In the genomic region with DNA sequence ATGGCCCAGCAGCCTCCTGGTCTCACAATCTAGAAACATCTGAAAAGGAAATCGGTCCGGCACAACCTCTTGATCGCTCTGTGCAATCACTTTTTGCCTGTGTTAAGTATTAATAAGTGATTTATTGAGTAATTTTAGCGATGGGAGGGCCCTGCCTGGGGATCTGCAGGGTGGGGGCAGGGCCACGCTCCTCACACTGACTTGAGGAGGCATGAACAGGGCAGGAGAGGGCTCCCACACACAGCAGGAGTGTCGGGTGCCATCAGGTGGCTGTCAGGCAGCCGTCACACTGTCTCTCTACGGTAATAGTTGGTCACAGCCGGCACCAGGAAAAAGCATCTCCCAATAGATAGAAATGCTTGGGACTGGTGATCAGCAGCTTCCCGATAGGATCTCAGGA, we compare ENCODE assay signal across 33 cellular contexts.
"Had no signal": no experiment of that assay in that cellular context is flagged by ENCODE, and none has a peak within 500 bp of the region (broad histone marks: within the 10 kb centered on the region; RNA-seq: fewer than 3 reads in every experiment).

No MANE protein-coding gene starts in this region.

- H3K4me3 Mint-ChIP-seq: activated B cell treated with CpG ODN at 0.5 μM for 24 hours; activated CD4-positive, alpha-beta memory T cell treated with anti-CD3 and anti-CD28 coated beads for 36 hours; activated naive CD8-positive, alpha-beta T cell treated with anti-CD3 and anti-CD28 coated beads for 36 hours; activated T-cell treated with anti-CD3 and anti-CD28 coated beads, Interleukin-2, amount 50 U/mL, for 72 hours; activated T-helper 17 cell treated with anti-CD3 and anti-CD28 coated beads, Interleukin-2, amount 50 U/mL, for 72 hours; T-cell had no signal

- ATAC-seq: activated T-cell treated with anti-CD3 and anti-CD28 coated beads, Interleukin-2, amount 50 U/mL, for 72 hours; activated T-helper 17 cell treated with anti-CD3 and anti-CD28 coated beads, Interleukin-2, amount 50 U/mL, for 72 hours; PC-3; SK-N-SH treated with all-trans-retinoic acid at 6 μM for 48 hours; T-cell had no signal

- H3K9me3 Mint-ChIP-seq: activated B cell treated with CpG ODN at 0.5 μM for 24 hours; activated CD4-positive, alpha-beta memory T cell treated with anti-CD3 and anti-CD28 coated beads for 36 hours; activated naive CD8-positive, alpha-beta T cell treated with anti-CD3 and anti-CD28 coated beads for 36 hours; activated T-cell treated with anti-CD3 and anti-CD28 coated beads, Interleukin-2, amount 50 U/mL, for 72 hours; activated T-helper 17 cell treated with anti-CD3 and anti-CD28 coated beads, Interleukin-2, amount 50 U/mL, for 72 hours; T-cell had no signal

- H3K36me3 ChIP-seq: brain microvascular endothelial cell, Peyer's patch had no signal

- H3K27ac ChIP-seq: brain microvascular endothelial cell, Peyer's patch, VCaP had no signal

- H3K4me1 Mint-ChIP-seq: activated naive CD8-positive, alpha-beta T cell treated with anti-CD3 and anti-CD28 coated beads for 36 hours; activated T-helper 17 cell treated with anti-CD3 and anti-CD28 coated beads, Interleukin-2, amount 50 U/mL, for 72 hours; T-cell had no signal

- H3K27me3 ChIP-seq: brain microvascular endothelial cell, Peyer's patch had no signal

- H3K27ac Mint-ChIP-seq: activated B cell treated with CpG ODN at 0.5 μM for 24 hours; activated CD4-positive, alpha-beta memory T cell treated with anti-CD3 and anti-CD28 coated beads for 36 hours; activated naive CD8-positive, alpha-beta T cell treated with anti-CD3 and anti-CD28 coated beads for 36 hours; activated T-cell treated with anti-CD3 and anti-CD28 coated beads, Interleukin-2, amount 50 U/mL, for 72 hours; activated T-helper 17 cell treated with anti-CD3 and anti-CD28 coated beads, Interleukin-2, amount 50 U/mL, for 72 hours; T-cell had no signal

- H3K36me3 Mint-ChIP-seq: activated CD4-positive, alpha-beta memory T cell treated with anti-CD3 and anti-CD28 coated beads for 36 hours; activated naive CD8-positive, alpha-beta T cell treated with anti-CD3 and anti-CD28 coated beads for 36 hours; T-cell had no signal

- H3K4me1 ChIP-seq: Peyer's patch had no signal

- DNase-seq: activated B cell treated with CpG ODN at 0.5 μM for 24 hours; activated CD4-positive, alpha-beta memory T cell treated with anti-CD3 and anti-CD28 coated beads for 36 hours; activated CD4-positive, alpha-beta T cell treated with anti-CD3 and anti-CD28 coated beads for 4 hours; activated CD4-positive, alpha-beta T cell treated with anti-CD3 and anti-CD28 coated beads, Interleukin-2, amount 50 U/mL, for 1 hour; activated CD4-positive, CD25-positive, alpha-beta regulatory T cell treated with anti-CD3 and anti-CD28 coated beads, Interleukin-2, amount 50 U/mL, for 72 hours; activated effector memory CD4-positive, alpha-beta T cell treated with anti-CD3 and anti-CD28 coated beads, Interleukin-2, amount 50 U/mL, for 16 hours; activated naive CD4-positive, alpha-beta T cell; activated naive CD4-positive, alpha-beta T cell treated with anti-CD3 and anti-CD28 coated beads, Interleukin-2, amount 50 U/mL, for 16 hours; activated naive CD8-positive, alpha-beta T cell treated with anti-CD3 and anti-CD28 coated beads for 36 hours; activated T-cell treated with anti-CD3 and anti-CD28 coated beads, Interleukin-2, amount 50 U/mL, for 1 hour; activated T-cell treated with anti-CD3 and anti-CD28 coated beads, Interleukin-2, amount 50 U/mL, for 72 hours; amniotic stem cell; aorta; brain microvascular endothelial cell; central memory CD4-positive, alpha-beta T cell; NCI-H1092 treated with DMSO at 0.1 percent for 48 hours; NCI-H1417; NCI-H146; NCI-H187; NCI-H2029 treated with DMSO at 0.1 percent for 48 hours; NCI-H226; NCI-H446 treated with DMSO at 0.1 percent for 48 hours; NCI-H524; PC-3; Peyer's patch; RPMI8226; SHP77 treated with DMSO at 0.1 percent for 48 hours; T-cell; T-helper 2 cell; T-helper 9 cell had no signal

- H3K9me3 ChIP-seq: Peyer's patch had no signal

- H3K4me3 ChIP-seq: Peyer's patch had no signal
